Comparison of ENCODE assay signal across 1 cellular context in genomic region chr3:167084566-167084965, GRCh38.
TF ChIP-seq lines count a peak whose summit lies in the region.

No MANE protein-coding gene starts in this region.

TF ChIP-seq in H1, 55 proteins besides CTCF, POLR2A, EP300 and RAD21:
- TF ChIP-seq TAF7 (optimal IDR thresholded peaks at IDR 0.05; ENCODE audit: borderline replicate concordance, low read depth, low read length), result no peak
- TF ChIP-seq CTBP2 (IDR thresholded peaks at IDR 0.05; ENCODE audit: borderline replicate concordance, insufficient read depth, insufficient read length, low read length), result no peak
- TF ChIP-seq EGR1 (IDR thresholded peaks at IDR 0.05; ENCODE audit: borderline replicate concordance, low read depth, low read length), result no peak
- TF ChIP-seq NANOG (IDR thresholded peaks at IDR 0.05; ENCODE audit: insufficient read depth, low read depth, low read length, poor library complexity, severe bottlenecking), result no peak
- no peak for TF ChIP-seq MAFK (IDR thresholded peaks at IDR 0.05; ENCODE audit: low read depth, low read length)
- TF ChIP-seq SAP30 (IDR thresholded peaks at IDR 0.05; ENCODE audit: insufficient read depth, insufficient replicate concordance, low read length), result no peak
- TF ChIP-seq E2F6 (IDR thresholded peaks at IDR 0.05), result no peak
- TF ChIP-seq EZH2 (IDR thresholded peaks at IDR 0.05; ENCODE audit: low read depth, low read length, severe bottlenecking), result no peak
- no peak for TF ChIP-seq ASH2L (IDR thresholded peaks at IDR 0.05; ENCODE audit: low read length)
- no peak for TF ChIP-seq CHD1 (IDR thresholded peaks at IDR 0.05; ENCODE audit: low read depth, low read length)
- TF ChIP-seq YY1 (IDR thresholded peaks at IDR 0.05; ENCODE audit: low read depth, low read length), result no peak
- TF ChIP-seq SUZ12 (IDR thresholded peaks at IDR 0.05; ENCODE audit: low read length), result no peak
- TF ChIP-seq NRF1 (IDR thresholded peaks at IDR 0.05; ENCODE audit: low read depth, low read length), result no peak
